In genomic region chr20:11544029-11544678, GRCh38 we compare ENCODE assay signal across 8 cellular contexts.
DNase-seq lines count a peak whose midpoint lies in the region; ATAC-seq and TF ChIP-seq lines count a peak whose summit lies in the region.

No MANE protein-coding gene starts in this region.

- no peak overlapping the region for H3K4me3 Mint-ChIP-seq in activated CD8-positive, alpha-beta memory T cell treated with anti-CD3 and anti-CD28 coated beads, Interleukin-2, amount 10 ng/mL, durations not matched to agents 7 days and 5 days

- no peak for ATAC-seq in gastroesophageal sphincter
- ATAC-seq in activated CD8-positive, alpha-beta memory T cell treated with anti-CD3 and anti-CD28 coated beads, Interleukin-2, amount 10 ng/mL, durations not matched to agents 7 days and 5 days: no peak

- CTCF ChIA-PET in HEK293 (lab: Yijun Ruan, JAX): interaction anchor here (0.6 to 2.3 kb wide), 32 partner anchors 8 to 1966 kb away, joined by 3 to 10 read pairs (median 4); no protein-coding TSS in a partner anchor
- CTCF ChIA-PET in activated CD8-positive, alpha-beta memory T cell treated with anti-CD3 and anti-CD28 coated beads, Interleukin-2, amount 10 ng/mL, durations not matched to agents 7 days and 5 days (lab: Charles Lee): no interaction called here

- WGBS in gastroesophageal sphincter (ENCODE audit: low coverage in 1 of 2), 2 donors: 6 to 12% methylated on average over 10 of the region's 10 CpGs

- no peak for TF ChIP-seq POLR2A in gastroesophageal sphincter (IDR thresholded peaks at IDR 0.05)

- no peak for TF ChIP-seq EP300 in gastroesophageal sphincter (IDR thresholded peaks at IDR 0.05)

- H3K36me3 ChIP-seq in HEK293 (ENCODE audit: control insufficient read depth in 2 of 2, insufficient read depth in 1 of 2, low read length in 2 of 2) (no peaks in the 10 kb centered on the region), gastroesophageal sphincter (no peaks in the 10 kb centered on the region)

- no peaks in the 10 kb centered on the region for H3K4me1 Mint-ChIP-seq in activated CD8-positive, alpha-beta memory T cell treated with anti-CD3 and anti-CD28 coated beads, Interleukin-2, amount 10 ng/mL, durations not matched to agents 7 days and 5 days

- H3K27me3 Mint-ChIP-seq in activated CD8-positive, alpha-beta memory T cell treated with anti-CD3 and anti-CD28 coated beads, Interleukin-2, amount 10 ng/mL, durations not matched to agents 7 days and 5 days: no peaks in the 10 kb centered on the region

- peaks cover 14% of the 10 kb centered on the region for H3K27me3 ChIP-seq in gastroesophageal sphincter

- H3K36me3 Mint-ChIP-seq in activated CD8-positive, alpha-beta memory T cell treated with anti-CD3 and anti-CD28 coated beads, Interleukin-2, amount 10 ng/mL, durations not matched to agents 7 days and 5 days: no peaks in the 10 kb centered on the region

- no peak overlapping the region for H3K4me3 ChIP-seq in HEK293 (ENCODE audit: low read depth, low read length)
- no peak overlapping the region for H3K4me3 ChIP-seq in gastroesophageal sphincter

- H3K9me3 ChIP-seq in HEK293 (ENCODE audit: control insufficient read depth, insufficient read depth, low read depth, low read length): no peaks in the 10 kb centered on the region
- no peaks in the 10 kb centered on the region for H3K9me3 ChIP-seq in gastroesophageal sphincter

- no peaks in the 10 kb centered on the region for H3K9me3 Mint-ChIP-seq in activated CD8-positive, alpha-beta memory T cell treated with anti-CD3 and anti-CD28 coated beads, Interleukin-2, amount 10 ng/mL, durations not matched to agents 7 days and 5 days (ENCODE audit: low read depth)

- no peak overlapping the region for H3K27ac Mint-ChIP-seq in activated CD8-positive, alpha-beta memory T cell treated with anti-CD3 and anti-CD28 coated beads, Interleukin-2, amount 10 ng/mL, durations not matched to agents 7 days and 5 days

- peak; percentile 2 for DNase-seq in activated CD4-positive, alpha-beta T cell treated with anti-CD3 and anti-CD28 coated beads for 48 hours
- DNase-seq in activated CD4-positive, alpha-beta T cell treated with anti-CD3 and anti-CD28 coated beads, Interleukin-2, amount 50 U/mL, for 1 hour: no peak
- DNase-seq in NCI-H146 (lab: John Stamatoyannopoulos, UW) (peak; percentile 73), T1000 (lab: John Stamatoyannopoulos, UW) (peak; percentile 21), pulmonary artery endothelial cell (ENCODE audit: low read depth, low spot score) (peak; percentile 13)
- no peak for DNase-seq in activated CD8-positive, alpha-beta memory T cell treated with anti-CD3 and anti-CD28 coated beads, Interleukin-2, amount 10 ng/mL, durations not matched to agents 7 days and 5 days

- no peak overlapping the region for H3K27ac ChIP-seq in HEK293 (ENCODE audit: extremely low read depth, low read depth, low read length)
- H3K27ac ChIP-seq in gastroesophageal sphincter: no peak overlapping the region

- no peaks in the 10 kb centered on the region for H3K4me1 ChIP-seq in HEK293 (ENCODE audit: control insufficient read depth, insufficient read depth, low read length)
- H3K4me1 ChIP-seq in gastroesophageal sphincter: no peaks in the 10 kb centered on the region

- TF ChIP-seq CTCF in HEK293 (tag by site-specific recombination; IDR thresholded peaks at IDR 0.05): no peak
- TF ChIP-seq CTCF in gastroesophageal sphincter (IDR thresholded peaks at IDR 0.05): peak; percentile 14 to 66 (median 56)

- POLR2A ChIA-PET in HEK293 (lab: Yijun Ruan, JAX): no interaction called here

TF ChIP-seq in HEK293, 187 proteins besides CTCF, POLR2A, EP300 and RAD21:
- TF ChIP-seq PRDM6 (tag by site-specific recombination; IDR thresholded peaks at IDR 0.05) (0 out of 2 replicates have a peak, but pooled peaks have one; percentile 9), ZNF10 (tag by site-specific recombination; IDR thresholded peaks at IDR 0.05) (no peak), ZNF654 (tag by site-specific recombination; IDR thresholded peaks at IDR 0.05; ENCODE audit: low read depth) (peak; percentile 80)

Comparison
In these comparisons a context has a peak if more than half of its experiments do, and no peak if none do; other contexts are left out.
1. DNase-seq: peak in activated CD4-positive, alpha-beta T cell treated with anti-CD3 and anti-CD28 coated beads for 48 hours (single experiment), NCI-H146 (single experiment), T1000 (single experiment) and pulmonary artery endothelial cell (single experiment); none in activated CD4-positive, alpha-beta T cell treated with anti-CD3 and anti-CD28 coated beads, Interleukin-2, amount 50 U/mL, for 1 hour (single experiment) and activated CD8-positive, alpha-beta memory T cell treated with anti-CD3 and anti-CD28 coated beads, Interleukin-2, amount 10 ng/mL, durations not matched to agents 7 days and 5 days (single experiment).